In the genomic region with DNA sequence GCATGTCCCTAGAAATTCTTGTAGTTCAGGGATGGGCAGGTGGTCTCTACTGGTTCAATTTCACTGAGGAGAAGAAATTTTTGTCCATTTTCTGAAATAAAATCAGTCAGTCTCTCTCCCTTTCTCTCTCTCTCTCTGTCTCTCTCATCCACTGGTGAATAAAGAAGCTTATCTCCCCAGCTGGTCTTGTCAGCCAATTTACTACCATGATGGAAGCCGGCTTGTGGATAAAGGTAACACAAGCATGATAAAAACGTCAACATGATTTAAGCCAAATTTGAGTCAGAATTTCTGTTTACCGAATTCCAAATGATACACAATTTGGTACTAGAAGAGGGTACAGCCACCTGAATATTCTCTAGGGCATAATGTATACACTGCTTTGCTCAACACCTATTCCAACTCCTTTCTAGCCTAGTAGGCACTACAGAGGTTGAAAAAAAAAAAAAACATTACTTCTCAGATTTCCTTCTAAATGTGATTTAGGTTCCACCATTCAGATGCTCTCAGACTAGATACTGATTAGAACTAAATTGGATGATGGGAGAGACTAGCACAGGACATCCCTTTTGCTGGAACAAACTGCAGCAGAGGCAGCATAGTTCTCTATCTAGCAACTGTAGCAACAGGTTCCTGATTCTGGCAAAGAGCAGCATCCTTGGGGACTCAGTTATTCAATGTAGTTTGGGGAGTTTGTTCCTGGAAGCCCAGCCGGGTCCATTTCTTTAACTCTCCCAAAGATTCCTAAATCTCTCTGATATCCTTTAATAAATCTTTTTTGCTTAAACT, we compare ENCODE assay signal across 17 cellular contexts. TPM values are rescaled to one million over a fixed set of nuclear protein-coding genes. Genes with fewer than 3 reads are reported as not detected.
DNase-seq lines count a peak whose midpoint lies in the region; ATAC-seq and TF ChIP-seq lines count a peak whose summit lies in the region.
"Had no signal": no experiment of that assay in that cellular context is flagged by ENCODE, and none has a peak within 500 bp of the region (broad histone marks: within the 10 kb centered on the region; RNA-seq: fewer than 3 reads in every experiment).

No MANE protein-coding gene starts in this region.

- H3K9me3 ChIP-seq in H9 (ENCODE audit: control insufficient read depth, low read depth, low read length) (no peaks in the 10 kb centered on the region), SK-N-SH (no peaks in the 10 kb centered on the region), esophagus muscularis mucosa (no peaks in the 10 kb centered on the region)
- H3K9me3 ChIP-seq: A549, BE2C had no signal

- no peak for TF ChIP-seq POLR2A in esophagus muscularis mucosa (IDR thresholded peaks at IDR 0.05; ENCODE audit: low read depth)

- no peaks in the 10 kb centered on the region for H3K79me1 ChIP-seq in H9 (ENCODE audit: insufficient read depth, low read depth, low read length, poor library complexity, severe bottlenecking)

- DNase-seq in H9: no peak
- peak; percentile 60 for DNase-seq in SK-N-SH
- DNase-seq in left kidney (ENCODE audit: low read depth, low spot score): peak; percentile 53
- no peak for DNase-seq in activated CD4-positive, alpha-beta T cell treated with anti-CD3 and anti-CD28 coated beads, Interleukin-2, amount 50 U/mL, for 48 hours
- no peak for DNase-seq in esophagus muscularis mucosa (ENCODE audit: extremely low spot score)
- DNase-seq: BE2C; CD8-positive, alpha-beta T cell; COR-L47; DND-41; GDM1 had no signal

- POLR2A ChIA-PET in SK-N-SH (lab: Yijun Ruan, JAX): no interaction called here

- intact Hi-C loops in esophagus muscularis mucosa (cut with DNase I): no loop called here

- no peak overlapping the region for H4K5ac ChIP-seq in H9 (ENCODE audit: insufficient read length, low read depth, low read length)

- H2BK15ac ChIP-seq in H9 (ENCODE audit: low read depth, low read length): no peak overlapping the region

- H3K4me2 ChIP-seq in H9 (ENCODE audit: insufficient read depth, insufficient read length, low read length) (peak overlapping the region; percentile 39), SK-N-SH (no peak overlapping the region)
- H3K4me2 ChIP-seq: A549, KMS-11 had no signal

- no peak overlapping the region for H4K91ac ChIP-seq in H9 (ENCODE audit: insufficient read length, low read depth, low read length)

- H3K36me3 Mint-ChIP-seq in H9 (ENCODE audit: insufficient read depth in 1 of 3, low read depth in 3 of 3): peaks cover 3 to 9% (median 7%) of the 10 kb centered on the region in 3 experiments; a peak in 5 of 7 replicates
- H3K36me3 Mint-ChIP-seq: CD14-positive monocyte; CD8-positive, alpha-beta T cell had no signal

- H3K23me2 ChIP-seq in H9 (ENCODE audit: insufficient read length, low read depth, low read length, poor library complexity, severe bottlenecking): no peaks in the 10 kb centered on the region

- no peak overlapping the region for H3K23ac ChIP-seq in H9 (ENCODE audit: insufficient read length, low read depth, low read length)

- peak in 1 of 2 experiments; percentile 42; a peak in 1 of 4 replicates for TF ChIP-seq EP300 in SK-N-SH (IDR thresholded peaks at IDR 0.05; ENCODE audit: borderline replicate concordance in 1 of 2, low read depth in 1 of 2, low read length in 1 of 2)
- TF ChIP-seq EP300 in esophagus muscularis mucosa (IDR thresholded peaks at IDR 0.05): no peak

- H3K27ac ChIP-seq in H9 (ENCODE audit: insufficient read length, low read depth, low read length): peak overlapping the region; percentile 79
- H3K27ac ChIP-seq in SK-N-SH (ENCODE audit: low read depth in 2 of 2, low read length in 1 of 2): 0 out of 4 replicates have a peak overlapping the region, but pooled peaks of 1 of the 2 experiments have one; percentile 2
- no peak overlapping the region for H3K27ac ChIP-seq in esophagus muscularis mucosa (replicated peaks in 1 of 4)
- H3K27ac ChIP-seq: A549, KMS-11 had no signal

- no peak overlapping the region for H2BK20ac ChIP-seq in H9 (ENCODE audit: low read depth, low read length, poor library complexity, severe bottlenecking)

- H3K27ac Mint-ChIP-seq in H9: peak overlapping the region in 2 of 3 experiments; percentile 47 to 80; a peak in 4 of 7 replicates
- H3K27ac Mint-ChIP-seq: CD8-positive, alpha-beta T cell had no signal

- no peak overlapping the region for H3K4ac ChIP-seq in H9 (ENCODE audit: low read depth, low read length)

- H3K4me1 Mint-ChIP-seq in H9: peaks cover 68 to 73% of the 10 kb centered on the region in 2 experiments

- H3K9me3 Mint-ChIP-seq in H9: no peaks in the 10 kb centered on the region
- H3K9me3 Mint-ChIP-seq: CD14-positive monocyte; CD8-positive, alpha-beta T cell had no signal

- CTCF ChIA-PET in SK-N-SH (lab: Yijun Ruan, JAX): interaction anchor here (0.6 to 1.3 kb wide), 4 partner anchors 16 to 328 kb away, joined by 3 to 5 read pairs (median 3); no protein-coding TSS in a partner anchor

- H3K9ac ChIP-seq in H9 (ENCODE audit: extremely low read depth, insufficient read length, low read length) (no peak overlapping the region), SK-N-SH (no peak overlapping the region)
- H3K9ac ChIP-seq: KMS-11 had no signal

- H3K4me1 ChIP-seq in H9 (ENCODE audit: insufficient read depth, low read length): peaks cover 16% of the 10 kb centered on the region; the same call in 1 of the 2 replicates
- H3K4me1 ChIP-seq in SK-N-SH (ENCODE audit: control insufficient read depth in 1 of 2, insufficient read depth in 2 of 2, low read depth in 1 of 2, low read length in 1 of 2): peaks cover 0 to 3% of the 10 kb centered on the region in 2 experiments; a peak in 2 of 4 replicates
- H3K4me1 ChIP-seq in esophagus muscularis mucosa: peaks cover 0 to 10% (median 0%) of the 10 kb centered on the region in 4 donors
- H3K4me1 ChIP-seq: BE2C had no signal

- H3K18ac ChIP-seq in H9 (ENCODE audit: insufficient read length, low read depth, low read length): no peak overlapping the region

- H2AFZ ChIP-seq in H9 (ENCODE audit: low read length): no peak overlapping the region
- H2AFZ ChIP-seq in SK-N-SH (ENCODE audit: low read depth): no peak overlapping the region

- no peak overlapping the region for H2AK5ac ChIP-seq in H9 (ENCODE audit: insufficient read length, low read length)

- H3K56ac ChIP-seq in H9 (ENCODE audit: insufficient read length, low read depth, low read length): no peak overlapping the region

- ATAC-seq in HG03521 (IDR thresholded peaks at IDR 0.05; ENCODE audit: unreplicated experiment) (no peak), GM18870 (IDR thresholded peaks at IDR 0.05; ENCODE audit: unreplicated experiment) (no peak)
- ATAC-seq: A549; CD8-positive, alpha-beta T cell; HCT116; HepG2 had no signal

- TF ChIP-seq CTCF in H9 (conservative IDR thresholded peaks at IDR 0.05) (no peak), SK-N-SH (IDR thresholded peaks at IDR 0.05) (no peak), esophagus muscularis mucosa (IDR thresholded peaks at IDR 0.05) (no peak)

- no peaks in the 10 kb centered on the region for H3K27me3 Mint-ChIP-seq in H9 (ENCODE audit: low read depth)

- H2BK120ac ChIP-seq in H9 (ENCODE audit: low read depth, low read length, poor library complexity, severe bottlenecking): no peak overlapping the region

- peaks cover 19% of the 10 kb centered on the region; the same call in 1 of the 2 replicates for H3K79me2 ChIP-seq in H9 (ENCODE audit: insufficient read depth, low read length)
- H3K79me2 ChIP-seq in SK-N-SH (ENCODE audit: insufficient read depth): no peaks in the 10 kb centered on the region

- no peak overlapping the region for H2BK5ac ChIP-seq in H9 (ENCODE audit: insufficient read length, low read length)

- H4K20me1 ChIP-seq in H9 (ENCODE audit: control insufficient read depth, insufficient read depth, insufficient read length) (no peaks in the 10 kb centered on the region), SK-N-SH (ENCODE audit: insufficient read depth) (no peaks in the 10 kb centered on the region)

- H4K8ac ChIP-seq in H9 (replicated peaks; ENCODE audit: insufficient read length, low read depth, low read length): no peak overlapping the region

- no peak overlapping the region for H3T11ph ChIP-seq in H9 (ENCODE audit: low read length)

- no peaks in the 10 kb centered on the region for H3K9me2 ChIP-seq in SK-N-SH

- H3K36me3 ChIP-seq in SK-N-SH (replicated peaks in 1 of 2; ENCODE audit: control insufficient read depth in 1 of 2, insufficient read depth in 2 of 2, low read length in 1 of 2): no peaks in the 10 kb centered on the region
- H3K36me3 ChIP-seq in esophagus muscularis mucosa: no peaks in the 10 kb centered on the region
- H3K36me3 ChIP-seq: BE2C had no signal

- no peaks in the 10 kb centered on the region for H3F3A ChIP-seq in SK-N-SH (replicated peaks; ENCODE audit: insufficient read depth)

- no peak overlapping the region for H2BK12ac ChIP-seq in H9 (ENCODE audit: insufficient read length, low read depth, low read length)

- TF ChIP-seq RAD21 in SK-N-SH (IDR thresholded peaks at IDR 0.05; ENCODE audit: low read length): no peak

- H3K27me3 ChIP-seq in H9 (ENCODE audit: insufficient read depth, low read length) (no peaks in the 10 kb centered on the region), SK-N-SH (ENCODE audit: insufficient read depth) (no peaks in the 10 kb centered on the region), esophagus muscularis mucosa (no peaks in the 10 kb centered on the region)
- H3K27me3 ChIP-seq: BE2C had no signal

- no CpG with 5 or more reads among the region's 4 CpGs for WGBS in H9 (ENCODE audit: extremely low coverage, insufficient read length, low lambda C conversion rate)
- WGBS in SK-N-SH (ENCODE audit: low lambda C conversion rate): 16% methylated on average over 4 of the region's 4 CpGs
- WGBS in esophagus muscularis mucosa: 62% methylated on average over 4 of the region's 4 CpGs

- H3K14ac ChIP-seq in H9 (ENCODE audit: insufficient read depth, low read length): no peak overlapping the region

- no peak overlapping the region for H3K4me3 Mint-ChIP-seq in H9
- H3K4me3 Mint-ChIP-seq: CD14-positive monocyte; CD8-positive, alpha-beta T cell had no signal

- H3K4me3 ChIP-seq in SK-N-SH (ENCODE audit: low read depth in 2 of 2, low read length in 1 of 2): no peak overlapping the region
- no peak overlapping the region for H3K4me3 ChIP-seq in esophagus muscularis mucosa
- H3K4me3 ChIP-seq: A549 had no signal

TF ChIP-seq in SK-N-SH, 30 proteins besides CTCF, POLR2A, EP300 and RAD21 (continues in another document):
- no peak for TF ChIP-seq PBX3 (IDR thresholded peaks at IDR 0.05)
- no peak for TF ChIP-seq CHD2 (IDR thresholded peaks at IDR 0.05; ENCODE audit: low read length, partially characterized antibody)

RNA-seq across cellular contexts. Expression of gene PAK1, which starts 18.8 kb away (rescaled TPM):
- 120 and 122 TPM in 2 replicates for total RNA-seq in H9 (2021)
- 14.2 and 17.9 TPM in 2 replicates for polyA plus RNA-seq in SK-N-SH (2012; rRNA removed)
- polyA plus RNA-seq in SK-N-SH (2012; cell fraction: cytosol; rRNA removed): 10.2 and 11.8 TPM in 2 replicates
- polyA plus RNA-seq in SK-N-SH (2012; cell fraction: nucleus; rRNA removed): 22.9 and 30.0 TPM in 2 replicates
- total RNA-seq in esophagus muscularis mucosa: 10 to 100 TPM; 27.8 to 44.3 (median 36.2) TPM

Comparison
In these comparisons a context has a peak if more than half of its experiments do, and no peak if none do; other contexts are left out.
1. DNase-seq: peak in SK-N-SH (single experiment) and left kidney (single experiment); none in H9 (single experiment), activated CD4-positive, alpha-beta T cell treated with anti-CD3 and anti-CD28 coated beads, Interleukin-2, amount 50 U/mL, for 48 hours (0 of 2) and esophagus muscularis mucosa (single experiment).